24 cellular contexts compared by ENCODE assay signal in the genomic region with DNA sequence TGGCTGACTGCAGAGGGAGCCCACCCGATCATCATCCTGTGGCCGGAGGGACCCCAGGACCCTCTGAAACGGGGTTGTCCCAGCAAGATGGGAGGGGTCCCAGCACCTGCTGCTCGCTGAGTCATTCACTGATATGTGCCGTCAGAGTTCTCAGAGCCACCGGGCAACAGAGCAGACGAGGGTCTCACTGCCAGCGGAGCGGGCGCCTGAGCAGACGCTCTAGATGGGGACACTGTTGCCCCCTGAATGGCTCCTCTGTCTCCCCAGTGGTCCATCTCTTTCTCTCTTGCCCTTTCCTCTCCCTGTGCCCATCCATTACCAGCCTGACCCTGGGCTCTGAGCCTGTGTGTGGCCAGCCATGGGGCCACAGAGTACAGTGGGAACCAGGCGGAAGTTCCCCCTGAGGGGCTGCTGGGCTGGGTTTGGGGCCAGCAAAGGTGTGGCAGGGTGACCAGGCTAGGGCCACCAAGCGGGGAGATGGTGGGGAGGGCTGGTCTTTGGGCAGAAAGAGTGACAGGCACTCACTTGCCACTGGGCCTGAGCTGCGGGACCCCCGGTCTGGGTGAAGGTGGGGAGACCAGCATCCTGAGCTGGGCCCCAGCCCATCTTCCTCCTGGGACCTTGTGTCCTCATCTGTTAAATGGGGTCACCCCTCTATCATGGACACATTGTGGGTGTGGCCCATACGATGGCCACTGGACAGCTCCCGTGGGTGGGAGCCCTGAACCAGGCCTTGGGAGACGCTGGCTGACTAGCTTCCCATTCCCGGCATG.
"Had no signal": no experiment of that assay in that cellular context is flagged by ENCODE, and none has a peak within 500 bp of the region (broad histone marks: within the 10 kb centered on the region; RNA-seq: fewer than 3 reads in every experiment).

No MANE protein-coding gene starts in this region.

- H3K27ac ChIP-seq: coronary artery, dorsolateral prefrontal cortex, esophagus muscularis mucosa, foreskin keratinocyte, gastroesophageal sphincter, heart left ventricle, hepatocyte, lower lobe of right lung had no signal

- H3K36me3 ChIP-seq: esophagus muscularis mucosa, gastroesophageal sphincter, heart left ventricle, lower lobe of right lung had no signal

- H3K4me2 ChIP-seq: hepatocyte had no signal

- H3K4me1 ChIP-seq: esophagus muscularis mucosa, foreskin keratinocyte, gastroesophageal sphincter, heart left ventricle, lower lobe of right lung had no signal

- DNase-seq: dermis blood vessel endothelial cell; dorsolateral prefrontal cortex; effector CD4-positive, alpha-beta T cell; effector memory CD4-positive, alpha-beta T cell; foreskin keratinocyte; heart left ventricle; hypothalamus; kidney; kidney glomerular epithelial cell; left colon; left ventricle myocardium superior; lower lobe of right lung; mesenchymal stem cell; naive B cell had no signal

- FAIRE-seq: colon, endothelial cell of umbilical vein, frontal cortex, islet of Langerhans, kidney had no signal

- H3K79me2 ChIP-seq: hepatocyte had no signal

- H3K4me3 ChIP-seq: coronary artery, dorsolateral prefrontal cortex, esophagus muscularis mucosa, gastroesophageal sphincter, heart left ventricle, hepatocyte, lower lobe of right lung, mucosa of descending colon had no signal

- H3K9me3 ChIP-seq: esophagus muscularis mucosa, gastroesophageal sphincter, heart left ventricle, lower lobe of right lung, mucosa of descending colon had no signal

- H3K27me3 ChIP-seq: foreskin keratinocyte, hepatocyte had no signal

- ATAC-seq: foreskin keratinocyte, gastroesophageal sphincter, heart left ventricle, left lobe of liver, left ventricle myocardium superior, lower lobe of right lung, mucosa of descending colon had no signal

- H2AFZ ChIP-seq: hepatocyte had no signal
